11 cellular contexts compared by ENCODE assay signal in the genomic region with DNA sequence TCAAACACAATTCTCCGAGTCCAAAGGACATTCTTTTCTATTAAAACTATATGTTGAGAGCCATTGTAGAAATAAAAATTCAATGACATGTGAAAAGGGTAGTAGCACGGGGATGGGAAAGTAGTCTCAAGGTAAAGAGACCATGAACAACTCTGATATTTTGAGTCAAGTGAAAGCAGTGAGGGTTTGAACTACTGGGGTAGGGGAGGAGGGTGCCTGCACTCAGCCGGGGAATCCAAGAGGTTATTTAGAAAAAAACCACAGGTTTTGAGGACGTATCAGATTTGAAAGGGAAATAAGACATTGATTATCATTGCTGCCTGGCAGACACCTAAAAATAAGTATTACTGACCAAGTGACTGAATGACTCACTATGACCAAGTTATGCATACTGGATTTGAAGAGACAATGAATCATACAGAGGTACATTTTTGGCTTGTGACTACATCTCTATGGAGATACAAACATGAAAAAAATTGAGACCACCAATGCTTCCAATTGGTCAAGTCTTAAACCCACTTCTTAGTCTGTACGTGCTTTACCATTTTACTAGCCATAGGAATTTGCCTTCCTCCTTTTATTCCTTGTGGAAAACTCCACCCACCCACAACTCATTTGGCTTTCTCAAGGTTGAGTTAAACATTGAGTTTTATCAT. TPM values are rescaled to one million over a fixed set of nuclear protein-coding genes. Genes with fewer than 3 reads are reported as not detected.
DNase-seq lines count a peak whose midpoint lies in the region; ATAC-seq and TF ChIP-seq lines count a peak whose summit lies in the region.
"Had no signal": no experiment of that assay in that cellular context is flagged by ENCODE, and none has a peak within 500 bp of the region (broad histone marks: within the 10 kb centered on the region; RNA-seq: fewer than 3 reads in every experiment).

No MANE protein-coding gene starts in this region.

- H4K20me1 ChIP-seq in Karpas-422 (ENCODE audit: insufficient read depth, low read depth, low read length) = no peaks in the 10 kb centered on the region

- no peaks in the 10 kb centered on the region for H3K9me3 ChIP-seq in Karpas-422 (ENCODE audit: low read length)

- no peak overlapping the region for H3K27ac ChIP-seq in dorsolateral prefrontal cortex
- H3K27ac ChIP-seq in Karpas-422 (ENCODE audit: low read length) = no peak overlapping the region

- no peak overlapping the region for H3K4me2 ChIP-seq in Karpas-422 (ENCODE audit: low read depth, low read length, poor library complexity, severe bottlenecking)

- H2AFZ ChIP-seq in Karpas-422 (ENCODE audit: low read length) = no peak overlapping the region

- DNase-seq in RPMI7951 (ENCODE audit: low read depth) (peak; percentile 52), myocyte (ENCODE audit: low read depth) (peak; percentile 64), dorsolateral prefrontal cortex (no peak), NCI-H2196 (lab: John Stamatoyannopoulos, UW; ENCODE audit: unreplicated experiment) (no peak), T-helper 2 cell (no peak), Karpas-422 (no peak)
- DNase-seq: activated CD4-positive, alpha-beta T cell treated with anti-CD3 and anti-CD28 coated beads, Interleukin-2, amount 10 ng/mL, durations not matched to agents 24 days and 14 days; islet precursor cell; NCI-H82 had no signal

- H3K79me2 ChIP-seq in Karpas-422 (ENCODE audit: low read length) = no peaks in the 10 kb centered on the region

- peaks cover 0 to 7% (median 0%) of the 10 kb centered on the region in 45 donors for H3K27me3 ChIP-seq in dorsolateral prefrontal cortex
- no peaks in the 10 kb centered on the region for H3K27me3 ChIP-seq in Karpas-422 (ENCODE audit: low read length)

- H3K4me1 ChIP-seq in Karpas-422 (ENCODE audit: low read length) = no peaks in the 10 kb centered on the region

- H3K9ac ChIP-seq in Karpas-422 (ENCODE audit: low read length) = no peak overlapping the region

- ATAC-seq in GM18520 (IDR thresholded peaks at IDR 0.05; ENCODE audit: unreplicated experiment) = peak; percentile 71
- ATAC-seq in HG02763 (IDR thresholded peaks at IDR 0.05; ENCODE audit: unreplicated experiment) = peak; percentile 48

- H3K4me3 ChIP-seq in dorsolateral prefrontal cortex (no peak overlapping the region), Karpas-422 (ENCODE audit: low read length) (no peak overlapping the region)

- no peaks in the 10 kb centered on the region for H3K36me3 ChIP-seq in Karpas-422 (ENCODE audit: insufficient read depth, low read length)

- intact Hi-C loops in dorsolateral prefrontal cortex (cut with DNase I) = no loop called here

- no peaks in the 10 kb centered on the region for H3K9me2 ChIP-seq in Karpas-422 (replicated peaks; ENCODE audit: insufficient read depth, low read length)

- TF ChIP-seq CTCF in dorsolateral prefrontal cortex (IDR thresholded peaks at IDR 0.05 in 54 of 56, conservative IDR thresholded peaks at IDR 0.05 in 2 of 56; ENCODE audit: low read depth in 1 of 56, partially characterized antibody in 56 of 56) = no peak

RNA-seq across cellular contexts. Expression of gene OR52H1, which starts 2.2 kb away (rescaled TPM):
- not detected in 2 replicates for total RNA-seq in RPMI7951 (2014; rRNA removed; shearing (Covaris generic))
- total RNA-seq in myocyte = not detected in 2 replicates
- 0.11 TPM for polyA plus RNA-seq in myocyte (2012)
- 1 to 10 TPM in 7 of 120 experiments, under 1 TPM in 45, not detected in 68; 0.35 to 1.7 (median 0.66) TPM for total RNA-seq in dorsolateral prefrontal cortex
- 1.2 TPM in 1 of 2 replicates, not detected in the other for total RNA-seq in Karpas-422 (2014; rRNA removed; shearing (Covaris generic); ENCODE audit: low replicate concordance)
- total RNA-seq: activated CD4-positive, alpha-beta T cell treated with anti-CD3 and anti-CD28 coated beads, Interleukin-2, amount 10 ng/mL, durations not matched to agents 24 days and 14 days had no signal

RNA-seq across cellular contexts. Expression of gene OR52B6, which starts 30.1 kb away (rescaled TPM):
- total RNA-seq in RPMI7951 (2014; rRNA removed; shearing (Covaris generic)) = not detected in 2 replicates
- not detected in 2 replicates for total RNA-seq in myocyte
- polyA plus RNA-seq in myocyte (2012) = 0.23 TPM
- under 1 TPM in 1 of 120 experiments, not detected in 119; 0.60 TPM for total RNA-seq in dorsolateral prefrontal cortex
- not detected in 2 replicates for total RNA-seq in Karpas-422 (2014; rRNA removed; shearing (Covaris generic); ENCODE audit: low replicate concordance)
- total RNA-seq: activated CD4-positive, alpha-beta T cell treated with anti-CD3 and anti-CD28 coated beads, Interleukin-2, amount 10 ng/mL, durations not matched to agents 24 days and 14 days had no signal

RNA-seq across cellular contexts. Expression of gene UBQLNL, which starts 34.1 kb away (rescaled TPM):
- total RNA-seq in RPMI7951 (2014; rRNA removed; shearing (Covaris generic)) = not detected in 2 replicates
- total RNA-seq in myocyte (0.32 and 0.42 TPM in 2 replicates), dorsolateral prefrontal cortex (1 to 10 TPM in 16 of 120 experiments, under 1 TPM in 92, not detected in 12; 0.16 to 2.4 (median 0.53) TPM)
- 0.44 TPM for polyA plus RNA-seq in myocyte (2012)
- 0.43 TPM in 1 of 2 replicates, not detected in the other for total RNA-seq in Karpas-422 (2014; rRNA removed; shearing (Covaris generic); ENCODE audit: low replicate concordance)
- total RNA-seq: activated CD4-positive, alpha-beta T cell treated with anti-CD3 and anti-CD28 coated beads, Interleukin-2, amount 10 ng/mL, durations not matched to agents 24 days and 14 days had no signal

RNA-seq across cellular contexts. Expression of gene UBQLN3, which starts 40.8 kb away (rescaled TPM):
- not detected in 2 replicates for total RNA-seq in RPMI7951 (2014; rRNA removed; shearing (Covaris generic))
- total RNA-seq in myocyte = 0.05 and 0.16 TPM in 2 replicates
- polyA plus RNA-seq in myocyte (2012) = not detected
- 1 to 10 TPM in 10 of 120 experiments, under 1 TPM in 86, not detected in 24; 0.19 to 2.7 (median 0.49) TPM for total RNA-seq in dorsolateral prefrontal cortex
- total RNA-seq in Karpas-422 (2014; rRNA removed; shearing (Covaris generic); ENCODE audit: low replicate concordance) = 0.18 and 0.37 TPM in 2 replicates
- total RNA-seq: activated CD4-positive, alpha-beta T cell treated with anti-CD3 and anti-CD28 coated beads, Interleukin-2, amount 10 ng/mL, durations not matched to agents 24 days and 14 days had no signal

RNA-seq across cellular contexts. Expression of gene TRIM6, which starts 45.9 kb away (rescaled TPM):
- total RNA-seq in RPMI7951 (2014; rRNA removed; shearing (Covaris generic)) = 2.3 and 3.1 TPM in 2 replicates
- total RNA-seq in myocyte = 0.31 and 0.40 TPM in 2 replicates
- 0.53 TPM for polyA plus RNA-seq in myocyte (2012)
- total RNA-seq in dorsolateral prefrontal cortex = 1 to 10 TPM in 21 of 120 experiments, under 1 TPM in 76, not detected in 23; 0.16 to 3.8 (median 0.63) TPM
- not detected in 2 replicates for total RNA-seq in Karpas-422 (2014; rRNA removed; shearing (Covaris generic); ENCODE audit: low replicate concordance)

Comparison
In these comparisons a context has a peak if more than half of its experiments do, and no peak if none do; other contexts are left out.
1. DNase-seq: peak in RPMI7951 (single experiment) and myocyte (single experiment); none in dorsolateral prefrontal cortex (0 of 10), NCI-H2196 (single experiment), T-helper 2 cell (0 of 5) and Karpas-422 (single experiment).